Comparison of ENCODE assay signal across 1 cellular context in the genomic region with DNA sequence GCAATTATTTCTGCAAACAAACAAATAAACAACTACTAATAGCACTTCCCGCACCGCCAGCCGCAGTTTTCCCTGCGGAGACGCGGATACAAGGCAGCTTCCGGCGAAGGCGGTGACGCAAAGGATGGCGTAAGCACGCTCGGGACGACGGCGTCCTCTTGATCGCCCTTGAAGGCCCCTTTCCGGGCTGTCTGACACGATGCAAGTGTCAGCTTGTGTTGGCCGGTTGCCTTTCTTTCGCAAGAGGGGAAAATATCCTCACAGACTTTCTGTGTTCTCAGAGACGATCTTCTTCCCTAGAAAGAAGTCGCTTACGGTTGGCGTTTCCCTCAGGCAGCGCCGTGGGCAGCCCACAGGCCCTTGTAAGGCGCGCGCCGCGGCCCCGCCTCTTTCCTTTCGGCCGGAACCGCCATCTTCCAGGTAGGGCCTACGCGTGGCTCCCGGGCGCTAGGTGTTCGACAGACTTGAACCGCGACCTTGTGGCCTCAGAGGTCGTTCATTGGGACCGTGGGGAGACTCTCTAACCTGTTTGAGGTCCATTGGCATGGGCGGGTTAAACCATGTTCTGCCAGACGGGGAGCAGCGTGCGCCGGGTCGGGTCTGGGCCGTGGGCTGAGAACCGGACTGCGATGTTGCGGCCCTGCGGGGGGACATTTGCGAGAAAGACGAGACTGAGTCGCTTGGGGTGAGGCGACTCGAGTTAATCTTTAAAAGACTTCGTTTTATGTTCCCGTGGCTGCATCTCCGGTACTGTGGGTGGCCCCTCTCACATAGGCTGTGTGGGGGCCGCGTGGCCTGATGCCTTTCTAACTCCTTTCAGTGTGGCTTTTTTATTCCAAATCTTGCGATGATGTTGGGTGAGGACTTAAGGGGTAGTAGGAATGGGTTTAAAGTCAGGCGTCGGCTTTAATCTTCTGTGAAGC.
TF ChIP-seq lines count a peak whose summit lies in the region.

A gene (plus strand): TSS at position 393 of the 923 bp plus-strand sequence. CDS start 2,219 bp downstream, outside the sequence.

TF ChIP-seq in HEK293, 187 proteins besides CTCF, POLR2A, EP300 and RAD21 (continued from another document):
- TF ChIP-seq, protein P1, sequence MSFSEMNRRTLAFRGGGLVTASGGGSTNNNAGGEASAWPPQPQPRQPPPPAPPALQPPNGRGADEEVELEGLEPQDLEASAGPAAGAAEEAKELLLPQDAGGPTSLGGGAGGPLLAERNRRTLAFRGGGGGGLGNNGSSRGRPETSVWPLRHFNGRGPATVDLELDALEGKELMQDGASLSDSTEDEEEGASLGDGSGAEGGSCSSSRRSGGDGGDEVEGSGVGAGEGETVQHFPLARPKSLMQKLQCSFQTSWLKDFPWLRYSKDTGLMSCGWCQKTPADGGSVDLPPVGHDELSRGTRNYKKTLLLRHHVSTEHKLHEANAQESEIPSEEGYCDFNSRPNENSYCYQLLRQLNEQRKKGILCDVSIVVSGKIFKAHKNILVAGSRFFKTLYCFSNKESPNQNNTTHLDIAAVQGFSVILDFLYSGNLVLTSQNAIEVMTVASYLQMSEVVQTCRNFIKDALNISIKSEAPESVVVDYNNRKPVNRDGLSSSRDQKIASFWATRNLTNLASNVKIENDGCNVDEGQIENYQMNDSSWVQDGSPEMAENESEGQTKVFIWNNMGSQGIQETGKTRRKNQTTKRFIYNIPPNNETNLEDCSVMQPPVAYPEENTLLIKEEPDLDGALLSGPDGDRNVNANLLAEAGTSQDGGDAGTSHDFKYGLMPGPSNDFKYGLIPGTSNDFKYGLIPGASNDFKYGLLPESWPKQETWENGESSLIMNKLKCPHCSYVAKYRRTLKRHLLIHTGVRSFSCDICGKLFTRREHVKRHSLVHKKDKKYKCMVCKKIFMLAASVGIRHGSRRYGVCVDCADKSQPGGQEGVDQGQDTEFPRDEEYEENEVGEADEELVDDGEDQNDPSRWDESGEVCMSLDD (tag by site-specific recombination; IDR thresholded peaks at IDR 0.05): no peak
- TF ChIP-seq ZNF394 (tag by site-specific recombination; IDR thresholded peaks at IDR 0.05; ENCODE audit: borderline replicate concordance) (0 out of 2 replicates have a peak, but pooled peaks have one; percentile 46), ZNF473 (tag by site-specific recombination; IDR thresholded peaks at IDR 0.05) (no peak), YY1 (tag by site-specific recombination; IDR thresholded peaks at IDR 0.05) (peak; percentile 87), ZNF132 (tag by site-specific recombination; IDR thresholded peaks at IDR 0.05; ENCODE audit: borderline replicate concordance) (no peak), ZNF112 (tag by site-specific recombination; IDR thresholded peaks at IDR 0.05) (no peak), ZNF776 (tag by site-specific recombination; IDR thresholded peaks at IDR 0.05; ENCODE audit: borderline replicate concordance) (no peak), ZNF660 (tag by site-specific recombination; IDR thresholded peaks at IDR 0.05) (peak; percentile 87), ZNF792 (tag by site-specific recombination; IDR thresholded peaks at IDR 0.05) (no peak), ZNF404 (tag by site-specific recombination; IDR thresholded peaks at IDR 0.05) (no peak), GLIS1 (tag by site-specific recombination; IDR thresholded peaks at IDR 0.05) (no peak), ZNF843 (tag by site-specific recombination; IDR thresholded peaks at IDR 0.05) (no peak), KLF10 (tag by site-specific recombination; IDR thresholded peaks at IDR 0.05) (0 out of 2 replicates have a peak, but pooled peaks have one; percentile 45), ZNF146 (tag by site-specific recombination; IDR thresholded peaks at IDR 0.05) (no peak), KLF16 (tag by site-specific recombination; IDR thresholded peaks at IDR 0.05) (peak; percentile 76), ZSCAN16 (tag by site-specific recombination; IDR thresholded peaks at IDR 0.05) (no peak), ZFP69B (tag by site-specific recombination; IDR thresholded peaks at IDR 0.05) (peak; percentile 66), ZSCAN30 (tag by site-specific recombination; IDR thresholded peaks at IDR 0.05) (peak; percentile 86), ZNF654 (tag by site-specific recombination; IDR thresholded peaks at IDR 0.05; ENCODE audit: low read depth) (no peak), WT1 (tag by site-specific recombination; IDR thresholded peaks at IDR 0.05) (no peak; the same call in 1 of the 2 replicates), ZBTB21 (tag by site-specific recombination; IDR thresholded peaks at IDR 0.05) (peak; percentile 98), ZNF548 (tag by site-specific recombination; IDR thresholded peaks at IDR 0.05) (no peak), ZNF174 (tag by site-specific recombination; IDR thresholded peaks at IDR 0.05) (no peak), SCRT2 (tag by site-specific recombination; IDR thresholded peaks at IDR 0.05) (peak; percentile 22; the same call in 1 of the 2 replicates), PRDM1 (tag by site-specific recombination; IDR thresholded peaks at IDR 0.05) (no peak), GLIS2 (tag by site-specific recombination; IDR thresholded peaks at IDR 0.05) (0 out of 2 replicates have a peak, but pooled peaks have one; percentile 18), ZNF416 (tag by site-specific recombination; IDR thresholded peaks at IDR 0.05) (no peak), ZNF501 (tag by site-specific recombination; IDR thresholded peaks at IDR 0.05) (peak; percentile 81), ZNF391 (tag by site-specific recombination; IDR thresholded peaks at IDR 0.05; ENCODE audit: borderline replicate concordance, low read depth) (no peak), ZBTB20 (tag by site-specific recombination; IDR thresholded peaks at IDR 0.05) (peak; percentile 24; the same call in 1 of the 2 replicates), ZNF350 (tag by site-specific recombination; IDR thresholded peaks at IDR 0.05) (no peak), ZNF133 (tag by site-specific recombination; IDR thresholded peaks at IDR 0.05) (no peak), ZNF629 (tag by site-specific recombination; IDR thresholded peaks at IDR 0.05) (peak; percentile 100), ZNF777 (tag by site-specific recombination; IDR thresholded peaks at IDR 0.05; ENCODE audit: borderline replicate concordance) (peak; percentile 31; the same call in 1 of the 2 replicates), KLF8 (tag by site-specific recombination; IDR thresholded peaks at IDR 0.05) (peak; percentile 64; the same call in 1 of the 2 replicates), SETDB1 (IDR thresholded peaks at IDR 0.05; ENCODE audit: insufficient read length, low read length) (no peak), ZIC2 (tag by site-specific recombination; IDR thresholded peaks at IDR 0.05) (no peak), ZNF114 (tag by site-specific recombination; IDR thresholded peaks at IDR 0.05) (no peak), GLI4 (tag by site-specific recombination; IDR thresholded peaks at IDR 0.05) (0 out of 2 replicates have a peak, but pooled peaks have one; percentile 24)
- TF ChIP-seq, protein P2, sequence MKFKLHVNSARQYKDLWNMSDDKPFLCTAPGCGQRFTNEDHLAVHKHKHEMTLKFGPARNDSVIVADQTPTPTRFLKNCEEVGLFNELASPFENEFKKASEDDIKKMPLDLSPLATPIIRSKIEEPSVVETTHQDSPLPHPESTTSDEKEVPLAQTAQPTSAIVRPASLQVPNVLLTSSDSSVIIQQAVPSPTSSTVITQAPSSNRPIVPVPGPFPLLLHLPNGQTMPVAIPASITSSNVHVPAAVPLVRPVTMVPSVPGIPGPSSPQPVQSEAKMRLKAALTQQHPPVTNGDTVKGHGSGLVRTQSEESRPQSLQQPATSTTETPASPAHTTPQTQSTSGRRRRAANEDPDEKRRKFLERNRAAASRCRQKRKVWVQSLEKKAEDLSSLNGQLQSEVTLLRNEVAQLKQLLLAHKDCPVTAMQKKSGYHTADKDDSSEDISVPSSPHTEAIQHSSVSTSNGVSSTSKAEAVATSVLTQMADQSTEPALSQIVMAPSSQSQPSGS (tag by site-specific recombination; IDR thresholded peaks at IDR 0.05; ENCODE audit: low read depth): 0 out of 2 replicates have a peak, but pooled peaks have one; percentile 40
- TF ChIP-seq, protein P3, sequence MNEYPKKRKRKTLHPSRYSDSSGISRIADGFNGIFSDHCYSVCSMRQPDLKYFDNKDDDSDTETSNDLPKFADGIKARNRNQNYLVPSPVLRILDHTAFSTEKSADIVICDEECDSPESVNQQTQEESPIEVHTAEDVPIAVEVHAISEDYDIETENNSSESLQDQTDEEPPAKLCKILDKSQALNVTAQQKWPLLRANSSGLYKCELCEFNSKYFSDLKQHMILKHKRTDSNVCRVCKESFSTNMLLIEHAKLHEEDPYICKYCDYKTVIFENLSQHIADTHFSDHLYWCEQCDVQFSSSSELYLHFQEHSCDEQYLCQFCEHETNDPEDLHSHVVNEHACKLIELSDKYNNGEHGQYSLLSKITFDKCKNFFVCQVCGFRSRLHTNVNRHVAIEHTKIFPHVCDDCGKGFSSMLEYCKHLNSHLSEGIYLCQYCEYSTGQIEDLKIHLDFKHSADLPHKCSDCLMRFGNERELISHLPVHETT (tag by site-specific recombination; IDR thresholded peaks at IDR 0.05): peak; percentile 70; the same call in 1 of the 2 replicates
- TF ChIP-seq, protein P4, sequence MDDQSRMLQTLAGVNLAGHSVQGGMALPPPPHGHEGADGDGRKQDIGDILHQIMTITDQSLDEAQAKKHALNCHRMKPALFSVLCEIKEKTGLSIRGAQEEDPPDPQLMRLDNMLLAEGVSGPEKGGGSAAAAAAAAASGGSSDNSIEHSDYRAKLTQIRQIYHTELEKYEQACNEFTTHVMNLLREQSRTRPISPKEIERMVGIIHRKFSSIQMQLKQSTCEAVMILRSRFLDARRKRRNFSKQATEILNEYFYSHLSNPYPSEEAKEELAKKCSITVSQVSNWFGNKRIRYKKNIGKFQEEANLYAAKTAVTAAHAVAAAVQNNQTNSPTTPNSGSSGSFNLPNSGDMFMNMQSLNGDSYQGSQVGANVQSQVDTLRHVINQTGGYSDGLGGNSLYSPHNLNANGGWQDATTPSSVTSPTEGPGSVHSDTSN (CRISPR knock-in tag; IDR thresholded peaks at IDR 0.05): no peak
- TF ChIP-seq, protein P5, sequence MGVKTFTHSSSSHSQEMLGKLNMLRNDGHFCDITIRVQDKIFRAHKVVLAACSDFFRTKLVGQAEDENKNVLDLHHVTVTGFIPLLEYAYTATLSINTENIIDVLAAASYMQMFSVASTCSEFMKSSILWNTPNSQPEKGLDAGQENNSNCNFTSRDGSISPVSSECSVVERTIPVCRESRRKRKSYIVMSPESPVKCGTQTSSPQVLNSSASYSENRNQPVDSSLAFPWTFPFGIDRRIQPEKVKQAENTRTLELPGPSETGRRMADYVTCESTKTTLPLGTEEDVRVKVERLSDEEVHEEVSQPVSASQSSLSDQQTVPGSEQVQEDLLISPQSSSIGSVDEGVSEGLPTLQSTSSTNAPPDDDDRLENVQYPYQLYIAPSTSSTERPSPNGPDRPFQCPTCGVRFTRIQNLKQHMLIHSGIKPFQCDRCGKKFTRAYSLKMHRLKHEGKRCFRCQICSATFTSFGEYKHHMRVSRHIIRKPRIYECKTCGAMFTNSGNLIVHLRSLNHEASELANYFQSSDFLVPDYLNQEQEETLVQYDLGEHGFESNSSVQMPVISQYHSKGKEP (tag by site-specific recombination; IDR thresholded peaks at IDR 0.05): peak; percentile 40; the same call in 1 of the 2 replicates
- TF ChIP-seq, protein P6, sequence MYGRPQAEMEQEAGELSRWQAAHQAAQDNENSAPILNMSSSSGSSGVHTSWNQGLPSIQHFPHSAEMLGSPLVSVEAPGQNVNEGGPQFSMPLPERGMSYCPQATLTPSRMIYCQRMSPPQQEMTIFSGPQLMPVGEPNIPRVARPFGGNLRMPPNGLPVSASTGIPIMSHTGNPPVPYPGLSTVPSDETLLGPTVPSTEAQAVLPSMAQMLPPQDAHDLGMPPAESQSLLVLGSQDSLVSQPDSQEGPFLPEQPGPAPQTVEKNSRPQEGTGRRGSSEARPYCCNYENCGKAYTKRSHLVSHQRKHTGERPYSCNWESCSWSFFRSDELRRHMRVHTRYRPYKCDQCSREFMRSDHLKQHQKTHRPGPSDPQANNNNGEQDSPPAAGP (tag by site-specific recombination; IDR thresholded peaks at IDR 0.05): peak; percentile 83
